Comparison of ENCODE assay signal across 13 cellular contexts in the genomic region with DNA sequence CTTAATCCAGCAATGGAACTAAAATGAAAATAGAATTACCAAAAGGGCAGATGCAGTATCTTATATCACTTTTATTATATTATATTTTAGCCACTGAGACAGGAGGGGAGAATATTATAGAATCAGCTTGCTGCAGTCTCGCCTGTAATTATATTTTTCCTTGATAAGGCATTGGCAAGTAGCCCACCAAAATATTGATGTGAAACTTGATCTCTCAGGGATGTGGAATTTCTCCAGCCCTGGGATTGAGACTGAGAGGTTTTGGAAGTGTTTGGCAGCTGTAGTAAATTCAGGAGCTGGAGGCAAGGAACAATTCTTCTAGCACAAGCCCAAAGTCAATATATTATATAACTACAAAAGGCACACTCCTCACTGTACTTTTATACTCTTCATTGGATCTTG.
A peak's percentile ranks its signal among the peaks of the same experiment; 100 is the strongest.
DNase-seq lines count a peak whose midpoint lies in the region; ATAC-seq and TF ChIP-seq lines count a peak whose summit lies in the region.
"Had no signal": no experiment of that assay in that cellular context is flagged by ENCODE, and none has a peak within 500 bp of the region (broad histone marks: within the 10 kb centered on the region; RNA-seq: fewer than 3 reads in every experiment).

No MANE protein-coding gene starts in this region.

- ATAC-seq in GM21529 (IDR thresholded peaks at IDR 0.05; ENCODE audit: unreplicated experiment) (no peak), HG02852 (IDR thresholded peaks at IDR 0.05; ENCODE audit: unreplicated experiment) (no peak)

- no peak overlapping the region for H3K27ac ChIP-seq in RWPE1
- H3K27ac ChIP-seq: prostate gland had no signal

- DNase-seq in NCI-H1092 (lab: John Stamatoyannopoulos, UW) (peak; percentile 48), NCI-H2171 treated with DMSO at 0.1 percent for 48 hours (lab: John Stamatoyannopoulos, UW) (peak; percentile 78), dermis microvascular lymphatic vessel endothelial cell (ENCODE audit: low read depth in 2 of 2) (peak; percentile 22 to 97), retinal pigment epithelial cell (ENCODE audit: low read depth) (peak; percentile 41), RWPE1 (ENCODE audit: low spot score) (no peak)
- DNase-seq: activated CD4-positive, CD25-positive, alpha-beta regulatory T cell; activated naive CD4-positive, alpha-beta T cell; caudate nucleus; MG63; RPMI8226 had no signal

- CTCF ChIA-PET in RWPE1 (lab: Yijun Ruan, JAX): no interaction called here

- POLR2A ChIA-PET in RWPE1 (lab: Yijun Ruan, JAX; ENCODE audit: low non-redundant PET): no interaction called here

- TF ChIP-seq CTCF in retinal pigment epithelial cell (conservative IDR thresholded peaks at IDR 0.05; ENCODE audit: low read depth, low read length): no peak
- no peak for TF ChIP-seq CTCF in RWPE1 (conservative IDR thresholded peaks at IDR 0.05; ENCODE audit: low read depth)

- no peak overlapping the region for H3K4me3 ChIP-seq in retinal pigment epithelial cell (ENCODE audit: low read length)
- H3K4me3 ChIP-seq: MG63, prostate gland had no signal
